ENCODE assay signal across 1 cellular context in genomic region chr11:20042717-20043392, GRCh38.
TF ChIP-seq lines count a peak whose summit lies in the region.

No MANE protein-coding gene starts in this region.

TF ChIP-seq in H1, 55 proteins besides CTCF, POLR2A, EP300 and RAD21 (continued from another document):
- no peak for TF ChIP-seq SP4 (IDR thresholded peaks at IDR 0.05; ENCODE audit: low read length)
- TF ChIP-seq CREB1 (IDR thresholded peaks at IDR 0.05): no peak
- no peak for TF ChIP-seq MAFK (IDR thresholded peaks at IDR 0.05; ENCODE audit: low read depth, low read length)
- TF ChIP-seq CHD1 (IDR thresholded peaks at IDR 0.05; ENCODE audit: low read depth, low read length): no peak
- no peak for TF ChIP-seq SP1 (IDR thresholded peaks at IDR 0.05; ENCODE audit: low read depth, low read length)
- no peak for TF ChIP-seq CBX8 (IDR thresholded peaks at IDR 0.05; ENCODE audit: borderline replicate concordance, low read depth, low read length)
- no peak for TF ChIP-seq JUN (IDR thresholded peaks at IDR 0.05; ENCODE audit: low read depth, low read length)
- no peak for TF ChIP-seq ASH2L (IDR thresholded peaks at IDR 0.05; ENCODE audit: low read length)
- no peak for TF ChIP-seq FOSL1 (IDR thresholded peaks at IDR 0.05; ENCODE audit: insufficient read depth, low read depth, low read length)
- TF ChIP-seq POU5F1 (IDR thresholded peaks at IDR 0.05; ENCODE audit: low read depth, low read length): no peak
- TF ChIP-seq TEAD4 (IDR thresholded peaks at IDR 0.05; ENCODE audit: low read depth, low read length): no peak
